In the genomic region with DNA sequence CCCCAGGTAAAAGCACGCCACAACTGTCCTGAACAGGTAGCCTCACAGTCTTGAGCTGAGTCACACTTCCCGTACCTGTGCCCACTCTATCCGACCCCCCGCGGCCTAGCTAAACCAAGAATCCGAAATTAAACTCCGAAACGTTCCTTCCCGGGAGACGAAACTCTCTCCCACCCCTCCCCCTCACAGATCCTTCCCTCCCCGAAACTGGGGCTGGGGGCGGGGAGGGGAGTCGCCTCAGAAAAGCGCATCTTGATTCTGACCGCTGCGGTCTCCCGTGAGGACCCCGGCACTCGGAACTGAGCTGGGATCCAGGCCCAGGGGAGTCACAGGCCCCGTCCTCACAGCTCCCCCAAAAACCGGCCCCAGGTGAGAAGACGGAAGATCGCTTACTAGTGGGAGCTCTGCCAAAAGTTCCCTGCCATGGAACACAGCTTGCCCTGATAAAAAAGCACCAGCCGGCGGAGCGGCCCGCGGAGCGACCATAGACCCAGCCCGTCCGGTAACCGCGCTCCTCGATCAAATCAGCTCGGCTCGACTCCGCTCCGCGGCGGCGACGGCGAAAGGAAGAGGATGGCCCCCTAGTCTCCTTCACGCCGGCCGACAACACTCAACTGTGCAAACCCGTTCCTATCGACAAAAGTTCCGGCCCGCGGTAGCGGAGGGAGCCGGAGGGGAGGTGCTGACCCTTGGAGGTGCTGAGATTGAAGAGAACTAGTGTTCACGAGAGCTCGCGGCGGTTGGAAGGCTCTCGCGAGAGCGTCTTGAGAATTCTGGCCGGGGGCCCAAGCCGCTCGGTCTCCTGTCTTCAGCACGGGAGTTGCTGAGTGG, we compare ENCODE assay signal across 8 cellular contexts. TPM values are rescaled to one million over a fixed set of nuclear protein-coding genes. Genes with fewer than 3 reads are reported as not detected.
DNase-seq lines count a peak whose midpoint lies in the region; TF ChIP-seq lines count a peak whose summit lies in the region.

A gene with protein sequence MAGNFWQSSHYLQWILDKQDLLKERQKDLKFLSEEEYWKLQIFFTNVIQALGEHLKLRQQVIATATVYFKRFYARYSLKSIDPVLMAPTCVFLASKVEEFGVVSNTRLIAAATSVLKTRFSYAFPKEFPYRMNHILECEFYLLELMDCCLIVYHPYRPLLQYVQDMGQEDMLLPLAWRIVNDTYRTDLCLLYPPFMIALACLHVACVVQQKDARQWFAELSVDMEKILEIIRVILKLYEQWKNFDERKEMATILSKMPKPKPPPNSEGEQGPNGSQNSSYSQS (minus strand): TSS at position 558 of the 831 bp plus-strand sequence. CDS start 133 bp downstream, at position 425.

- TF ChIP-seq CTCF in GM20000 (IDR thresholded peaks at IDR 0.05; ENCODE audit: extremely low read depth, missing control alignments) = no peak

- H3K9ac ChIP-seq in NT2/D1 (ENCODE audit: insufficient read length, low read depth) = peak within 1 kb of the TSS; percentile 87

- H3K4me3 ChIP-seq in NT2/D1 (ENCODE audit: insufficient read length, low read depth) = peak within 1 kb of the TSS; percentile 55

- H3K4me1 ChIP-seq in NT2/D1 (ENCODE audit: insufficient read depth, insufficient read length) = no peaks in the 10 kb centered on the region

- in situ Hi-C loops in endometrial microvascular endothelial cells (cut with HindIII; ENCODE audit: inconsistent ontology term, low pct_unique_long_range_greater_than_20kb, low sequenced_read_pairs) = no loop called here

- H3K36me3 ChIP-seq in NT2/D1 (ENCODE audit: insufficient read depth, insufficient read length, low read length) = no peaks in the 10 kb centered on the region

- no peaks in the 10 kb centered on the region for H3K9me3 ChIP-seq in NT2/D1 (ENCODE audit: insufficient read depth, low read length)

- no peaks in the 10 kb centered on the region for H3K27me3 ChIP-seq in NT2/D1 (ENCODE audit: insufficient read depth, insufficient read length)

- peak; percentile 86 for DNase-seq in COLO668 (lab: John Stamatoyannopoulos, UW; ENCODE audit: unreplicated experiment)
- DNase-seq in GM20000 (ENCODE audit: low spot score) = peak; percentile 85
- DNase-seq in HT-29 (ENCODE audit: low spot score) = peak; percentile 95
- peak; percentile 85 for DNase-seq in NT2/D1 (ENCODE audit: low read depth, low spot score)
- DNase-seq in activated CD8-positive, alpha-beta memory T cell treated with anti-CD3 and anti-CD28 coated beads, Interleukin-2, amount 50 U/mL, for 1 hour (ENCODE audit: extremely low read depth) = peak; percentile 64
- peak; percentile 97 for DNase-seq in mesenteric fat pad (ENCODE audit: low spot score)
- peak; percentile 79 for DNase-seq in stimulated activated CD8-positive, alpha-beta memory T cell treated with anti-CD3 and anti-CD28 coated beads, Interleukin-15, amount 100 ng/mL, for 24 hours (ENCODE audit: low read depth)

RNA-seq across cellular contexts. Expression of the gene that starts here (rescaled TPM):
- total RNA-seq in HT-29 (2014; rRNA removed; shearing (Covaris generic)) = 46.8 and 49.4 TPM in 2 replicates
- 90.8 TPM for total RNA-seq in endometrial microvascular endothelial cells (ENCODE audit: inconsistent ontology term)
- total RNA-seq in mesenteric fat pad = 45.3 TPM

Comparison
In these comparisons a context has a peak if more than half of its experiments do, and no peak if none do; other contexts are left out.
1. Peak in every context shown above with its lines: DNase-seq and H3K4me3 ChIP-seq.